Comparison of ENCODE assay signal across 11 cellular contexts in the genomic region with DNA sequence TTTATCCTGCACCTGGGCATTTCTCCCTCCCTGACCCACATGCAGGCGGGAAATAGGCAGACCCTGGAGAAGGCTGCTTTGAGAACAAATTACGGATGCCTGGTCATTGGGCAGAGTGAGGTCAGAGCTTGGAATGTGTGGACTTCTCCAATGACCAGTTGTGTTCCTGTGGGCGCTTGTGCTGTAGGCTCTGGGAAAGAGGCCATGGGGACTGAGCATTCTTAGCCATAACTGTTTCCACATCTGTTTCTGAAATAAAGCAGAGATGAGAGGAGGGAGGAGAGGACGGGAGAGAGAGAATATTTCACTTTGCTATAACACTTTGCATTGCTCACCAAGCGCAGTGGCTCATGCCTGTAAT. TPM values are rescaled to one million over a fixed set of nuclear protein-coding genes. Genes with fewer than 3 reads are reported as not detected.
DNase-seq lines count a peak whose midpoint lies in the region; ATAC-seq and TF ChIP-seq lines count a peak whose summit lies in the region.
"Had no signal": no experiment of that assay in that cellular context is flagged by ENCODE, and none has a peak within 500 bp of the region (broad histone marks: within the 10 kb centered on the region; RNA-seq: fewer than 3 reads in every experiment).

No MANE protein-coding gene starts in this region.

- H3K4me1 ChIP-seq in esophagus squamous epithelium: peaks cover 0 to 12% (median 0%) of the 10 kb centered on the region in 3 donors
- H3K4me1 ChIP-seq in mucosa of descending colon (ENCODE audit: low read depth): peaks cover 3% of the 10 kb centered on the region
- peaks cover 4 to 22% (median 12%) of the 10 kb centered on the region in 4 donors for H3K4me1 ChIP-seq in transverse colon

- no peak for TF ChIP-seq EP300 in transverse colon (IDR thresholded peaks at IDR 0.05; ENCODE audit: low read depth)

- H3K9me3 ChIP-seq in esophagus squamous epithelium (no peaks in the 10 kb centered on the region), mucosa of descending colon (no peaks in the 10 kb centered on the region), transverse colon (no peaks in the 10 kb centered on the region)

- DNase-seq in M059J (ENCODE audit: low read depth): peak; percentile 35
- DNase-seq in esophagus squamous epithelium (lab: John Stamatoyannopoulos, UW): no peak
- DNase-seq in mucosa of descending colon: no peak
- DNase-seq in transverse colon: no peak
- no peak for DNase-seq in glomerular visceral epithelial cell (ENCODE audit: extremely low spot score)
- no peak for DNase-seq in activated T-cell treated with anti-CD3 and anti-CD28 coated beads for 4 hours
- DNase-seq: activated T-cell treated with anti-CD3 and anti-CD28 coated beads, Interleukin-2, amount 50 U/mL, for 1 hour; NCI-H187 treated with DMSO at 0.1 percent for 48 hours had no signal

- no peak for TF ChIP-seq POLR2A in esophagus squamous epithelium (IDR thresholded peaks at IDR 0.05)
- TF ChIP-seq POLR2A in transverse colon (IDR thresholded peaks at IDR 0.05): no peak

- ATAC-seq in mucosa of descending colon (peak; percentile 3), HG02970 (IDR thresholded peaks at IDR 0.05; ENCODE audit: low FRiP score, unreplicated experiment) (no peak), GM21786 (IDR thresholded peaks at IDR 0.05; ENCODE audit: unreplicated experiment) (no peak)
- ATAC-seq: natural killer cell treated with Interleukin-12 subunit alpha and Interleukin-12 subunit beta and Interleukin-15 and Interleukin-18, amount 100 ng/mL, for 72 hours had no signal

- in situ Hi-C loops in transverse colon (cut with MboI; ENCODE audit: low pct_ligation_motif_present in 1 of 4, low pct_unique_long_range_greater_than_20kb in 1 of 4, low sequenced_read_pairs in 3 of 4): no loop called here

- 66 to 71% methylated on average over 2 to 5 of the region's 5 CpGs for WGBS in esophagus squamous epithelium, 2 donors
- WGBS in transverse colon (ENCODE audit: low coverage in 1 of 2), 2 donors: 60 to 64% methylated on average over 1 to 5 of the region's 5 CpGs

- intact Hi-C loops in esophagus squamous epithelium (cut with DNase I): no loop called here
- intact Hi-C loops in mucosa of descending colon (cut with DNase I, micrococcal nuclease): no loop called here
- intact Hi-C loops in transverse colon (cut with DNase I; ENCODE audit: low total_unique reads): no loop called here

- H3K36me3 ChIP-seq in esophagus squamous epithelium: peaks cover 0 to 8% (median 0%) of the 10 kb centered on the region in 3 donors
- no peaks in the 10 kb centered on the region for H3K36me3 ChIP-seq in mucosa of descending colon (ENCODE audit: low read depth)
- no peaks in the 10 kb centered on the region for H3K36me3 ChIP-seq in transverse colon

- TF ChIP-seq CTCF in esophagus squamous epithelium (IDR thresholded peaks at IDR 0.05) (no peak), mucosa of descending colon (IDR thresholded peaks at IDR 0.05) (no peak), transverse colon (IDR thresholded peaks at IDR 0.05) (no peak)

- H3K27me3 ChIP-seq in esophagus squamous epithelium: no peaks in the 10 kb centered on the region
- no peaks in the 10 kb centered on the region for H3K27me3 ChIP-seq in transverse colon

- H3K4me3 ChIP-seq in esophagus squamous epithelium (no peak overlapping the region), mucosa of descending colon (no peak overlapping the region), transverse colon (no peak overlapping the region)

- peak overlapping the region; percentile 34 to 71 (median 46) for H3K27ac ChIP-seq in esophagus squamous epithelium
- peak overlapping the region; percentile 71 to 88 (median 77) for H3K27ac ChIP-seq in transverse colon

RNA-seq across cellular contexts. Expression of gene TMEM184B, which starts 11.2 kb away (rescaled TPM):
- total RNA-seq in M059J (2014; rRNA removed; shearing (Covaris generic)): 51.0 and 90.7 TPM in 2 replicates
- total RNA-seq in esophagus squamous epithelium: 10 to 100 TPM; 22.5 to 55.1 (median 28.3) TPM
- 10 to 100 TPM; 35.9 to 63.1 (median 38.2) TPM for total RNA-seq in mucosa of descending colon
- total RNA-seq in transverse colon: 10 to 100 TPM; 18.7 to 88.4 (median 41.1) TPM

RNA-seq across cellular contexts. Expression of gene CSNK1E, which starts 33.2 kb away (rescaled TPM):
- total RNA-seq in M059J (2014; rRNA removed; shearing (Covaris generic)): 67.0 and 99.4 TPM in 2 replicates
- total RNA-seq in esophagus squamous epithelium (10 to 100 TPM; 40.8 to 94.4 (median 55.9) TPM), mucosa of descending colon (100 to 1,000 TPM in 1 of 3 donors, 10 to 100 TPM in 2; 87.8 to 100 (median 89.8) TPM), transverse colon (100 to 1,000 TPM in 2 of 4 donors, 10 to 100 TPM in 2; 47.9 to 179 (median 106) TPM)
